ENCODE assay signal across 8 cellular contexts in genomic region chr6:90403489-90404381, GRCh38.
DNase-seq lines count a peak whose midpoint lies in the region; ATAC-seq and TF ChIP-seq lines count a peak whose summit lies in the region.

No MANE protein-coding gene starts in this region.

- WGBS in mesodermal cell (ENCODE audit: insufficient coverage in 2 of 2), 2 experiments, result 50 to 55% methylated on average over 13 to 15 of the region's 18 CpGs
- WGBS in lower leg skin, 2 donors, result 46 to 58% methylated on average over 18 of the region's 18 CpGs

- H3K27me3 ChIP-seq in CD4-positive, alpha-beta memory T cell (ENCODE audit: insufficient read depth, low read length), result no peaks in the 10 kb centered on the region
- no peaks in the 10 kb centered on the region for H3K27me3 ChIP-seq in breast epithelium

- no peak overlapping the region for H3K4me3 ChIP-seq in CD4-positive, alpha-beta memory T cell (ENCODE audit: low read length in 2 of 2)
- H3K4me3 ChIP-seq in breast epithelium (no peak overlapping the region), mesodermal cell (ENCODE audit: extremely low read depth, insufficient read depth, low read length, poor library complexity, severe bottlenecking) (no peak overlapping the region), lower leg skin (ENCODE audit: low read depth, poor library complexity, severe bottlenecking) (no peak overlapping the region)

- peaks cover 63% of the 10 kb centered on the region for H3K4me1 ChIP-seq in CD4-positive, alpha-beta memory T cell (ENCODE audit: insufficient read depth, low read length)
- no peaks in the 10 kb centered on the region for H3K4me1 ChIP-seq in breast epithelium
- peaks cover 36% of the 10 kb centered on the region for H3K4me1 ChIP-seq in mesodermal cell (ENCODE audit: control insufficient read depth, insufficient read depth, low read length, poor library complexity, severe bottlenecking)

- no peaks in the 10 kb centered on the region for H3K36me3 ChIP-seq in CD4-positive, alpha-beta memory T cell (ENCODE audit: insufficient read depth, low read length)
- H3K36me3 ChIP-seq in breast epithelium (no peaks in the 10 kb centered on the region), mesodermal cell (ENCODE audit: control insufficient read depth, insufficient read depth, low read length) (no peaks in the 10 kb centered on the region)

- H3K4me1 Mint-ChIP-seq in CD4-positive, alpha-beta memory T cell, result peaks cover 38 to 66% (median 50%) of the 10 kb centered on the region in 4 donors

- POLR2A ChIA-PET in CD4-positive, alpha-beta memory T cell (lab: Charles Lee; ENCODE audit: partially characterized antibody), result interaction anchor here (0.9 to 11.2 kb wide), 5 partner anchors 10 to 69 kb away, joined by 3 to 198 read pairs (median 4); no protein-coding TSS in a partner anchor

- no peaks in the 10 kb centered on the region for H3K27me3 Mint-ChIP-seq in CD4-positive, alpha-beta memory T cell

- DNase-seq in CD4-positive, alpha-beta memory T cell, result peak in 1 of 5 donors; percentile 9
- DNase-seq in NCI-H2107 (lab: John Stamatoyannopoulos, UW), result peak; percentile 7
- DNase-seq in breast epithelium (ENCODE audit: low spot score in 2 of 2), result peak in 1 of 2 donors; percentile 61
- DNase-seq in left lobe of liver (ENCODE audit: low spot score), result no peak
- DNase-seq in lower leg skin (ENCODE audit: low spot score in 2 of 2), result no peak
- no peak for DNase-seq in NCI-H1105 (lab: John Stamatoyannopoulos, UW)

- H3K9me3 ChIP-seq in CD4-positive, alpha-beta memory T cell (ENCODE audit: control insufficient read depth in 1 of 2, low read length in 2 of 2), result no peaks in the 10 kb centered on the region
- H3K9me3 ChIP-seq in breast epithelium (no peaks in the 10 kb centered on the region), mesodermal cell (ENCODE audit: control insufficient read depth, low read length) (peaks cover 7% of the 10 kb centered on the region)

- peak overlapping the region; percentile 80 to 94 (median 90) for H3K27ac Mint-ChIP-seq in CD4-positive, alpha-beta memory T cell

- no peaks in the 10 kb centered on the region for H3K9me3 Mint-ChIP-seq in CD4-positive, alpha-beta memory T cell

- intact Hi-C loops in CD4-positive, alpha-beta memory T cell (cut with micrococcal nuclease), result no loop called here
- intact Hi-C loops in breast epithelium (cut with DNase I; ENCODE audit: low total_unique reads) (no loop called here), lower leg skin (cut with DNase I; ENCODE audit: low total_unique reads) (no loop called here)

- no peaks in the 10 kb centered on the region for H3K36me3 Mint-ChIP-seq in CD4-positive, alpha-beta memory T cell

- H3K4me3 Mint-ChIP-seq in CD4-positive, alpha-beta memory T cell, result peak overlapping the region in 6 of 8 donors; percentile 21 to 76 (median 60)

- CTCF ChIA-PET in CD4-positive, alpha-beta memory T cell (lab: Charles Lee; ENCODE audit: partially characterized antibody), result interaction anchor here (1.3 to 8.7 kb wide), 5 partner anchors 9 to 73 kb away, joined by 3 to 129 read pairs (median 21); no protein-coding TSS in a partner anchor

- no peak overlapping the region for H3K27ac ChIP-seq in CD4-positive, alpha-beta memory T cell (ENCODE audit: low read depth, low read length)
- H3K27ac ChIP-seq in breast epithelium (peak overlapping the region; percentile 19 to 30), mesodermal cell (ENCODE audit: low read depth, low read length, severe bottlenecking) (peak overlapping the region; percentile 88)

- no peak for ATAC-seq in left lobe of liver
- no peak for ATAC-seq in GM19397 (IDR thresholded peaks at IDR 0.05; ENCODE audit: unreplicated experiment)

- TF ChIP-seq CTCF in breast epithelium (IDR thresholded peaks at IDR 0.05), result no peak
- TF ChIP-seq CTCF in lower leg skin (IDR thresholded peaks at IDR 0.05), result no peak

- TF ChIP-seq POLR2A in breast epithelium (IDR thresholded peaks at IDR 0.05), result no peak
- TF ChIP-seq POLR2A in lower leg skin (IDR thresholded peaks at IDR 0.05), result no peak
